10 cellular contexts compared by ENCODE assay signal in the genomic region with DNA sequence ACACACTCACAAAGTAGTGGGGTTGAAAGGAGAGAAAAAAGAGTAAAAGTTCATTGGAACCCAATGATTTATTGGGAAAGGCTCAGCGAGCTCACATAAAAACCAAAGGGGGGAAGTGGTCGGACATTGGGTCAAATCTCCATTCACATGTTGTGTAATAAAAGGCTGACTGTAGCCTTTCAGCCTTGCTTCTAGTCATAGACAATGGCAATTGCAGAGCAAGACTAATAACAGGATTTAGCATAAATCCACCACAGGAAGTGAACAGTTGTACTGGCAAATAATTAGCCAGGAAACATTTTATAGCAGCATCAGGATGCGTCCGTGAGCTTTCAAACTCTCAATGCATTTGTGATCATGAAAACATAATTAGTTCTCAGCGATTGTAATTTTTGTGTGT.
DNase-seq lines count a peak whose midpoint lies in the region; ATAC-seq and TF ChIP-seq lines count a peak whose summit lies in the region.
"Had no signal": no experiment of that assay in that cellular context is flagged by ENCODE, and none has a peak within 500 bp of the region (broad histone marks: within the 10 kb centered on the region; RNA-seq: fewer than 3 reads in every experiment).

No MANE protein-coding gene starts in this region.

- peak; percentile 84 for ATAC-seq in HG03469 (IDR thresholded peaks at IDR 0.05; ENCODE audit: unreplicated experiment)
- no peak for ATAC-seq in GM19324 (IDR thresholded peaks at IDR 0.05; ENCODE audit: low FRiP score, unreplicated experiment)
- ATAC-seq: activated CD8-positive, alpha-beta T cell treated with anti-CD3 and anti-CD28 coated beads for 36 hours had no signal

- H3F3A ChIP-seq in smooth muscle cell (ENCODE audit: low read depth), result no peaks in the 10 kb centered on the region

- DNase-seq in SIG-M5 treated with dmso at 0.1 percent for 504 hours (lab: John Stamatoyannopoulos, UW; ENCODE audit: unreplicated experiment), result peak; percentile 82
- DNase-seq in SIG-M5 (lab: John Stamatoyannopoulos, UW), result no peak
- DNase-seq in choroid plexus epithelial cell (ENCODE audit: low read depth), result peak; percentile 31
- no peak for DNase-seq in smooth muscle cell (lab: John Stamatoyannopoulos, UW; ENCODE audit: unreplicated experiment)
- DNase-seq in NCI-H774 (lab: John Stamatoyannopoulos, UW), result no peak
- DNase-seq in NCI-H510A (lab: John Stamatoyannopoulos, UW), result no peak
- DNase-seq: activated CD8-positive, alpha-beta T cell treated with anti-CD3 and anti-CD28 coated beads for 36 hours; stimulated activated CD4-positive, alpha-beta T cell treated with anti-CD3 and anti-CD28 coated beads, Interleukin-4, amount 100 ng/mL, for 4 hours had no signal

- no peaks in the 10 kb centered on the region for H3K4me1 ChIP-seq in smooth muscle cell (ENCODE audit: low read depth)

- H3K27ac ChIP-seq in smooth muscle cell (ENCODE audit: low read depth), result peak overlapping the region; percentile 57

- H3K4me2 ChIP-seq in smooth muscle cell, result peak overlapping the region; percentile 13

- H2AFZ ChIP-seq in smooth muscle cell (ENCODE audit: low read depth), result peak overlapping the region; percentile 44

- no peak overlapping the region for H3K9ac ChIP-seq in smooth muscle cell (ENCODE audit: low read depth)

- H3K27me3 ChIP-seq in smooth muscle cell (ENCODE audit: low read depth), result no peaks in the 10 kb centered on the region

- H3K79me2 ChIP-seq in smooth muscle cell (ENCODE audit: low read depth), result no peaks in the 10 kb centered on the region

- TF ChIP-seq CTCF in choroid plexus epithelial cell (conservative IDR thresholded peaks at IDR 0.05; ENCODE audit: low read depth, low read length) (no peak), smooth muscle cell (IDR thresholded peaks at IDR 0.05; ENCODE audit: borderline replicate concordance, insufficient read depth, poor library complexity, severe bottlenecking) (no peak)

- no peaks in the 10 kb centered on the region for H3K9me3 ChIP-seq in smooth muscle cell (replicated peaks; ENCODE audit: low read depth)

- no peaks in the 10 kb centered on the region for H3K36me3 ChIP-seq in smooth muscle cell (ENCODE audit: low read depth)

- H3K4me3 ChIP-seq in choroid plexus epithelial cell (ENCODE audit: low read depth, low read length), result no peak overlapping the region
- H3K4me3 ChIP-seq in smooth muscle cell, result no peak overlapping the region

- no peaks in the 10 kb centered on the region for H4K20me1 ChIP-seq in smooth muscle cell (ENCODE audit: low read depth)

- WGBS in smooth muscle cell (ENCODE audit: low lambda C conversion rate), result 41% methylated on average over 5 of the region's 5 CpGs

Comparison
In these comparisons a context has a peak if more than half of its experiments do, and no peak if none do; other contexts are left out.
1. DNase-seq: peak in SIG-M5 treated with dmso at 0.1 percent for 504 hours (single experiment) and choroid plexus epithelial cell (single experiment); none in SIG-M5 (single experiment), smooth muscle cell (single experiment), NCI-H774 (single experiment) and NCI-H510A (single experiment).